In genomic region chr19:56120002-56120370, GRCh38 we compare ENCODE assay signal across 1 cellular context.
TF ChIP-seq lines count a peak whose summit lies in the region.

No MANE protein-coding gene starts in this region.

TF ChIP-seq in HepG2, 621 proteins besides CTCF, POLR2A, EP300 and RAD21 (continued from another document and continues in another):
- TF ChIP-seq ZNF800 (CRISPR knock-in tag; IDR thresholded peaks at IDR 0.05) (no peak), NR3C1 (CRISPR knock-in tag; IDR thresholded peaks at IDR 0.05) (no peak), PCBP2 (optimal IDR thresholded peaks at IDR 0.05; ENCODE audit: low read depth, low read length, poor library complexity, severe bottlenecking) (no peak), ZNF616 (CRISPR knock-in tag; IDR thresholded peaks at IDR 0.05; ENCODE audit: low read depth) (no peak), ZNF605 (CRISPR knock-in tag; IDR thresholded peaks at IDR 0.05) (no peak), SAP130 (CRISPR knock-in tag; IDR thresholded peaks at IDR 0.05; ENCODE audit: low read depth) (no peak), SIN3A (IDR thresholded peaks at IDR 0.05; ENCODE audit: borderline replicate concordance, low read depth, low read length) (no peak), HDAC6 (IDR thresholded peaks at IDR 0.05; ENCODE audit: low read depth, low read length) (no peak), CCDC6 (CRISPR knock-in tag; IDR thresholded peaks at IDR 0.05) (no peak), ZNF766 (CRISPR knock-in tag; IDR thresholded peaks at IDR 0.05; ENCODE audit: borderline replicate concordance) (0 out of 2 replicates have a peak, but pooled peaks have one; percentile 2), RERE (CRISPR knock-in tag; IDR thresholded peaks at IDR 0.05; ENCODE audit: low read depth) (no peak), NCOA2 (CRISPR knock-in tag; IDR thresholded peaks at IDR 0.05) (no peak), ZNF17 (CRISPR knock-in tag; IDR thresholded peaks at IDR 0.05) (no peak), SSRP1 (CRISPR knock-in tag; IDR thresholded peaks at IDR 0.05) (no peak), ZNF646 (CRISPR knock-in tag; IDR thresholded peaks at IDR 0.05) (no peak), ZNF83 (CRISPR knock-in tag; IDR thresholded peaks at IDR 0.05; ENCODE audit: borderline replicate concordance) (0 out of 2 replicates have a peak, but pooled peaks have one; percentile 63), TMF1 (CRISPR knock-in tag; IDR thresholded peaks at IDR 0.05; ENCODE audit: low read depth) (no peak), WIZ (CRISPR knock-in tag; IDR thresholded peaks at IDR 0.05) (no peak), CENPT (CRISPR knock-in tag; IDR thresholded peaks at IDR 0.05; ENCODE audit: low read depth) (no peak), PHF20 (CRISPR knock-in tag; IDR thresholded peaks at IDR 0.05) (no peak), ELF3 (CRISPR knock-in tag; IDR thresholded peaks at IDR 0.05) (no peak), NCOA5 (CRISPR knock-in tag; IDR thresholded peaks at IDR 0.05) (no peak), TBX2 (CRISPR knock-in tag; IDR thresholded peaks at IDR 0.05; ENCODE audit: borderline replicate concordance) (no peak), ZNF451 (CRISPR knock-in tag; IDR thresholded peaks at IDR 0.05) (0 out of 2 replicates have a peak, but pooled peaks have one; percentile 2), ZNF775 (CRISPR knock-in tag; IDR thresholded peaks at IDR 0.05; ENCODE audit: borderline replicate concordance) (no peak), PTBP1 (IDR thresholded peaks at IDR 0.05; ENCODE audit: low read depth, low read length, poor library complexity, severe bottlenecking) (no peak), SMYD3 (CRISPR knock-in tag; IDR thresholded peaks at IDR 0.05) (no peak), ZNF468 (CRISPR knock-in tag; IDR thresholded peaks at IDR 0.05) (no peak), TAF15 (IDR thresholded peaks at IDR 0.05; ENCODE audit: low read depth, low read length, poor library complexity, severe bottlenecking) (no peak), LRRFIP1 (CRISPR knock-in tag; conservative IDR thresholded peaks at IDR 0.05) (no peak), ZNF296 (CRISPR knock-in tag; conservative IDR thresholded peaks at IDR 0.05) (no peak), STAT5B (CRISPR knock-in tag; IDR thresholded peaks at IDR 0.05) (no peak), AKAP8 (CRISPR knock-in tag; IDR thresholded peaks at IDR 0.05) (no peak), HMGXB4 (CRISPR knock-in tag; IDR thresholded peaks at IDR 0.05; ENCODE audit: borderline replicate concordance in 1 of 2, low read depth in 1 of 2) (0 out of 4 replicates have a peak, but pooled peaks of 1 of the 2 experiments have one; percentile 16), ZBTB25 (CRISPR knock-in tag; IDR thresholded peaks at IDR 0.05) (no peak), THAP7 (CRISPR knock-in tag; IDR thresholded peaks at IDR 0.05) (no peak), RBM39 (IDR thresholded peaks at IDR 0.05; ENCODE audit: low read depth, low read length, poor library complexity, severe bottlenecking) (peak; percentile 46), ZNF317 (CRISPR knock-in tag; IDR thresholded peaks at IDR 0.05) (no peak), RXRB (CRISPR knock-in tag; IDR thresholded peaks at IDR 0.05; ENCODE audit: borderline replicate concordance) (no peak)
